Comparison of ENCODE assay signal across 19 cellular contexts in genomic region chr1:224544711-224545110, GRCh38.
DNase-seq lines count a peak whose midpoint lies in the region; ATAC-seq and TF ChIP-seq lines count a peak whose summit lies in the region.
"Had no signal": no experiment of that assay in that cellular context is flagged by ENCODE, and none has a peak within 500 bp of the region (broad histone marks: within the 10 kb centered on the region; RNA-seq: fewer than 3 reads in every experiment).

No MANE protein-coding gene starts in this region.

- no peak overlapping the region for H3K27ac Mint-ChIP-seq in MCF 10A (ENCODE audit: low read depth, unreplicated experiment)
- H3K27ac Mint-ChIP-seq: CD4-positive, CD25-positive, alpha-beta regulatory T cell; H9 had no signal

- H3K4me1 ChIP-seq in mammary epithelial cell (ENCODE audit: insufficient read depth, low read length) = peaks cover 48% of the 10 kb centered on the region
- H3K4me1 ChIP-seq in SK-N-SH (ENCODE audit: control insufficient read depth in 1 of 2, insufficient read depth in 2 of 2, low read depth in 1 of 2, low read length in 1 of 2) = peaks cover 33 to 47% of the 10 kb centered on the region in 2 experiments
- H3K4me1 ChIP-seq: Peyer's patch had no signal

- H3K9me3 ChIP-seq in mammary epithelial cell (replicated peaks; ENCODE audit: insufficient read depth, low read length) (no peaks in the 10 kb centered on the region), SK-N-SH (no peaks in the 10 kb centered on the region)
- H3K9me3 ChIP-seq: Peyer's patch had no signal

- no peaks in the 10 kb centered on the region for H3K36me3 Mint-ChIP-seq in MCF 10A (ENCODE audit: insufficient read depth, unreplicated experiment)
- H3K36me3 Mint-ChIP-seq: CD4-positive, CD25-positive, alpha-beta regulatory T cell had no signal

- DNase-seq in mammary epithelial cell (no peak), MCF 10A (ENCODE audit: unreplicated experiment) (no peak), SK-N-SH (peak; percentile 27), fibroblast of gingiva (ENCODE audit: low read depth) (peak; percentile 22), AG08395 (ENCODE audit: low spot score) (no peak), NCI-H1048 (lab: John Stamatoyannopoulos, UW) (no peak)
- DNase-seq: 8988T; Calu3; CD4-positive, CD25-positive, alpha-beta regulatory T cell; DMS79; H9; NCI-H1930; NCI-H2171 treated with DMSO at 0.1 percent for 48 hours; NCI-H510A; NCI-H82; Peyer's patch; Right ventricle myocardium superior had no signal

- peaks cover 1% of the 10 kb centered on the region for H3K9me3 Mint-ChIP-seq in MCF 10A (ENCODE audit: unreplicated experiment)

- POLR2A ChIA-PET in MCF 10A (lab: Yijun Ruan, JAX) (interaction anchor here (0.6 to 1.2 kb wide), 2 partner anchors 10 to 21 kb away, joined by 3 to 6 read pairs; no protein-coding TSS in a partner anchor), SK-N-SH (lab: Yijun Ruan, JAX) (no interaction called here)

- TF ChIP-seq RAD21 in SK-N-SH (IDR thresholded peaks at IDR 0.05; ENCODE audit: low read length) = no peak

- no peak overlapping the region for H3K9ac ChIP-seq in mammary epithelial cell (ENCODE audit: insufficient read depth, low read length)
- peak overlapping the region; percentile 20; the same call in 1 of the 2 replicates for H3K9ac ChIP-seq in SK-N-SH

- H3K27ac ChIP-seq in mammary epithelial cell (ENCODE audit: insufficient read depth, low read depth, low read length) (no peak overlapping the region), SK-N-SH (ENCODE audit: low read depth in 2 of 2, low read length in 1 of 2) (peak overlapping the region; percentile 94 to 99)
- H3K27ac ChIP-seq: Peyer's patch had no signal

- CTCF ChIA-PET in mammary epithelial cell (lab: Charles Lee; ENCODE audit: low non-redundant PET) = no interaction called here
- CTCF ChIA-PET in MCF 10A (lab: Yijun Ruan, JAX) = interaction anchor here (0.5 to 5.7 kb wide), 9 partner anchors 13 to 378 kb away, joined by 3 to 64 read pairs (median 4); no protein-coding TSS in a partner anchor
- CTCF ChIA-PET in SK-N-SH (lab: Yijun Ruan, JAX) = interaction anchor here (1.0 to 3.1 kb wide), 4 partner anchors 11 to 100 kb away, joined by 3 to 13 read pairs (median 4); no protein-coding TSS in a partner anchor

- ATAC-seq in HG02763 (IDR thresholded peaks at IDR 0.05; ENCODE audit: unreplicated experiment) (no peak), GM18505 (IDR thresholded peaks at IDR 0.05; ENCODE audit: unreplicated experiment) (no peak)

- no peak for TF ChIP-seq POLR2A in GM18505 (IDR thresholded peaks at IDR 0.05; ENCODE audit: borderline replicate concordance, extremely low read depth, insufficient read depth, insufficient read length)

- no peak overlapping the region for H3K4me3 ChIP-seq in mammary epithelial cell (replicated peaks in 1 of 3; ENCODE audit: insufficient read depth in 1 of 3, low read depth in 2 of 3, low read length in 3 of 3)
- no peak overlapping the region for H3K4me3 ChIP-seq in SK-N-SH (ENCODE audit: low read depth in 2 of 2, low read length in 1 of 2)
- H3K4me3 ChIP-seq: Peyer's patch had no signal

- dilution Hi-C loops in mammary epithelial cell (cut with HindIII; ENCODE audit: low sequenced_read_pairs) = loop anchor here (5.0 kb wide), 1 partner anchor 48 kb away; no protein-coding TSS in a partner anchor

- BruUV-seq in mammary epithelial cell (replicated peaks; lab: Mats Ljungman, UMichigan) (no TSS peak), MCF 10A (replicated peaks; lab: Mats Ljungman, UMichigan) (no TSS peak)

- no peaks in the 10 kb centered on the region for H3K79me2 ChIP-seq in mammary epithelial cell (ENCODE audit: insufficient read depth, low read length)
- no peaks in the 10 kb centered on the region for H3K79me2 ChIP-seq in SK-N-SH (ENCODE audit: insufficient read depth)

- no peaks in the 10 kb centered on the region for H3K9me2 ChIP-seq in SK-N-SH

- H3K36me3 ChIP-seq in mammary epithelial cell (ENCODE audit: insufficient read depth, low read length) (no peaks in the 10 kb centered on the region), SK-N-SH (replicated peaks in 1 of 2; ENCODE audit: control insufficient read depth in 1 of 2, insufficient read depth in 2 of 2, low read length in 1 of 2) (no peaks in the 10 kb centered on the region)
- H3K36me3 ChIP-seq: Peyer's patch had no signal

- WGBS in mammary epithelial cell (ENCODE audit: low coverage, missing lambda C conversion rate) = 97% methylated on average over 2 of the region's 2 CpGs
- 80% methylated on average over 2 of the region's 2 CpGs for WGBS in SK-N-SH (ENCODE audit: low lambda C conversion rate)

- intact Hi-C loops in mammary epithelial cell (cut with micrococcal nuclease) (no loop called here), MCF 10A (cut with micrococcal nuclease) (no loop called here)

- H3K4me2 ChIP-seq in mammary epithelial cell (ENCODE audit: insufficient read depth, low read depth, low read length) (no peak overlapping the region), SK-N-SH (peak overlapping the region; percentile 69)

- H3K4me1 Mint-ChIP-seq in MCF 10A (ENCODE audit: insufficient read depth, unreplicated experiment) = peaks cover 22% of the 10 kb centered on the region

- no peaks in the 10 kb centered on the region for H3K27me3 Mint-ChIP-seq in MCF 10A (ENCODE audit: insufficient read depth, unreplicated experiment)
- H3K27me3 Mint-ChIP-seq: CD4-positive, CD25-positive, alpha-beta regulatory T cell had no signal

- H3K4me3 Mint-ChIP-seq in MCF 10A (ENCODE audit: unreplicated experiment) = no peak overlapping the region
- H3K4me3 Mint-ChIP-seq: CD4-positive, CD25-positive, alpha-beta regulatory T cell; H9 had no signal

- H3K27me3 ChIP-seq in mammary epithelial cell (ENCODE audit: insufficient read depth, low read length) (no peaks in the 10 kb centered on the region), SK-N-SH (ENCODE audit: insufficient read depth) (no peaks in the 10 kb centered on the region)
- H3K27me3 ChIP-seq: Peyer's patch had no signal

- TF ChIP-seq EP300 in SK-N-SH (IDR thresholded peaks at IDR 0.05; ENCODE audit: borderline replicate concordance in 1 of 2, low read depth in 1 of 2, low read length in 1 of 2) = peak in 1 of 2 experiments; percentile 34; a peak in 1 of 4 replicates

- peaks cover 30% of the 10 kb centered on the region for H3F3A ChIP-seq in SK-N-SH (replicated peaks; ENCODE audit: insufficient read depth)

- TF ChIP-seq CTCF in mammary epithelial cell (conservative IDR thresholded peaks at IDR 0.05 in 1 of 2, IDR thresholded peaks at IDR 0.05 in 1 of 2; ENCODE audit: extremely low read depth in 1 of 2, insufficient read depth in 1 of 2, low read depth in 1 of 2, low read length in 2 of 2) = no peak
- no peak for TF ChIP-seq CTCF in MCF 10A (IDR thresholded peaks at IDR 0.05; ENCODE audit: unreplicated experiment)
- TF ChIP-seq CTCF in SK-N-SH (IDR thresholded peaks at IDR 0.05) = no peak

- H4K20me1 ChIP-seq in mammary epithelial cell (ENCODE audit: insufficient read depth, low read length) (no peaks in the 10 kb centered on the region), SK-N-SH (ENCODE audit: insufficient read depth) (no peaks in the 10 kb centered on the region)

- H2AFZ ChIP-seq in mammary epithelial cell (ENCODE audit: low read depth, low read length) = peak overlapping the region; percentile 22
- no peak overlapping the region for H2AFZ ChIP-seq in SK-N-SH (ENCODE audit: low read depth)

- in situ Hi-C loops in mammary epithelial cell (cut with MboI; ENCODE audit: low sequenced_read_pairs in 2 of 2) = no loop called here

TF ChIP-seq in SK-N-SH, 30 proteins besides CTCF, POLR2A, EP300 and RAD21:
- TF ChIP-seq USF2 (IDR thresholded peaks at IDR 0.05; ENCODE audit: borderline replicate concordance, low read depth, low read length) (no peak), MXI1 (IDR thresholded peaks at IDR 0.05; ENCODE audit: low read depth, low read length) (0 out of 2 replicates have a peak, but pooled peaks have one; percentile 38), TCF12 (IDR thresholded peaks at IDR 0.05) (no peak)

Comparison
In these comparisons a context has a peak if more than half of its experiments do, and no peak if none do; other contexts are left out.
1. DNase-seq: peak in SK-N-SH (single experiment) and fibroblast of gingiva (single experiment); none in mammary epithelial cell (single experiment), MCF 10A (single experiment), AG08395 (single experiment) and NCI-H1048 (single experiment).